8 cellular contexts compared by ENCODE assay signal in genomic region chr16:57377080-57377841, GRCh38. TPM values are rescaled to one million over a fixed set of nuclear protein-coding genes. Genes with fewer than 3 reads are reported as not detected.
A peak's percentile ranks its signal among the peaks of the same experiment; 100 is the strongest.
DNase-seq lines count a peak whose midpoint lies in the region; ATAC-seq lines count a peak whose summit lies in the region.

No MANE protein-coding gene starts in this region.

- ATAC-seq in HG02678 (IDR thresholded peaks at IDR 0.05; ENCODE audit: unreplicated experiment): peak; percentile 72

- peak; percentile 5 for DNase-seq in activated T-cell treated with anti-CD3 and anti-CD28 coated beads for 24 hours (ENCODE audit: low read depth)
- DNase-seq in activated T-cell treated with anti-CD3 and anti-CD28 coated beads, Interleukin-2, amount 50 U/mL, for 1 hour: no peak
- peak; percentile 87 for DNase-seq in RPMI7951 (ENCODE audit: low read depth)
- DNase-seq in iPS-NIHi7 (ENCODE audit: extremely low spot score): peak; percentile 58
- DNase-seq in NCI-H510A treated with DMSO at 0.1 percent for 48 hours (lab: John Stamatoyannopoulos, UW): no peak
- no peak for DNase-seq in cortex of kidney (lab: John Stamatoyannopoulos, UW)
- no peak for DNase-seq in pons (ENCODE audit: low spot score)

RNA-seq across cellular contexts. Expression of gene CX3CL1, which starts 5.0 kb away (rescaled TPM):
- total RNA-seq in RPMI7951 (2014; rRNA removed; shearing (Covaris generic)): 0.36 and 1.3 TPM in 2 replicates

RNA-seq across cellular contexts. Expression of gene CCL22, which starts 18.7 kb away (rescaled TPM):
- total RNA-seq in RPMI7951 (2014; rRNA removed; shearing (Covaris generic)): not detected in 2 replicates

RNA-seq across cellular contexts. Expression of gene CCL17, which starts 27.3 kb away (rescaled TPM):
- total RNA-seq in RPMI7951 (2014; rRNA removed; shearing (Covaris generic)): not detected in 2 replicates

Comparison
In these comparisons a context has a peak if more than half of its experiments do, and no peak if none do; other contexts are left out.
1. DNase-seq: peak in activated T-cell treated with anti-CD3 and anti-CD28 coated beads for 24 hours (single experiment), RPMI7951 (single experiment) and iPS-NIHi7 (single experiment); none in activated T-cell treated with anti-CD3 and anti-CD28 coated beads, Interleukin-2, amount 50 U/mL, for 1 hour (single experiment), NCI-H510A treated with DMSO at 0.1 percent for 48 hours (single experiment), cortex of kidney (single experiment) and pons (single experiment).